In genomic region chr5:122040903-122041302, GRCh38 we compare ENCODE assay signal across 24 cellular contexts.
"Had no signal": no experiment of that assay in that cellular context is flagged by ENCODE, and none has a peak within 500 bp of the region (broad histone marks: within the 10 kb centered on the region; RNA-seq: fewer than 3 reads in every experiment).

No MANE protein-coding gene starts in this region.

- H3K27ac ChIP-seq: neural progenitor cell, ovary, parathyroid adenoma, psoas muscle, right lobe of liver, sigmoid colon, stomach, thoracic aorta, thyroid gland, tibial nerve, upper lobe of left lung, vagina had no signal

- DNase-seq: natural killer cell; occipital lobe; ovary; posterior cingulate gyrus; psoas muscle; right cardiac atrium; right lobe of liver; sigmoid colon; stimulated activated CD4-positive, alpha-beta T cell treated with anti-CD3 and anti-CD28 coated beads, Interleukin-15, amount 100 ng/mL, for 24 hours; stimulated activated CD4-positive, alpha-beta T cell treated with anti-CD3 and anti-CD28 coated beads, Interleukin-2, amount 100 ng/mL, for 24 hours; stimulated activated CD4-positive, alpha-beta T cell treated with anti-CD3 and anti-CD28 coated beads, Interleukin-2, amount 100 ng/mL, for 48 hours; stimulated activated CD4-positive, alpha-beta T cell treated with anti-CD3 and anti-CD28 coated beads, Interleukin-4, amount 100 ng/mL, for 24 hours; stimulated activated naive B cell treated with anti-CD40 and anti-IgM and Interleukin-4, amounts not matched to agents 10 μg/mL and 1 μg/mL and 100 μg/mL, for 72 hours; stimulated activated naive CD4-positive, alpha-beta T cell treated with Interleukin-2 at 50 U/mL for 16 hours; stomach; thyroid gland; trophoblast cell; upper lobe of left lung had no signal

- H3K9me3 ChIP-seq: ovary, psoas muscle, thoracic aorta, thyroid gland had no signal

- H2AFZ ChIP-seq: neural progenitor cell, parathyroid adenoma had no signal

- H3K9ac ChIP-seq: neural progenitor cell, parathyroid adenoma had no signal

- H3K79me2 ChIP-seq: parathyroid adenoma had no signal

- H3K4me2 ChIP-seq: neural progenitor cell had no signal

- H3K36me3 ChIP-seq: neural progenitor cell, ovary, right lobe of liver, thoracic aorta, thyroid gland, upper lobe of left lung, vagina had no signal

- H3K27me3 ChIP-seq: neural progenitor cell, ovary, right lobe of liver, sigmoid colon, stomach, thyroid gland, tibial nerve, upper lobe of left lung, vagina had no signal

- H3K4me3 ChIP-seq: neural progenitor cell, ovary, psoas muscle, right lobe of liver, sigmoid colon, stomach, thoracic aorta, thyroid gland, tibial nerve, upper lobe of left lung, vagina had no signal

- ATAC-seq: natural killer cell; psoas muscle; right cardiac atrium; right lobe of liver; stimulated activated effector memory CD8-positive, alpha-beta T cell treated with anti-CD3 and anti-CD28 coated beads, Interleukin-12 subunit alpha, Interleukin-12 subunit beta, amount 100 ng/mL, for 72 hours; stimulated activated naive B cell treated with anti-CD40 and anti-IgM and Interleukin-4, amounts not matched to agents 10 μg/mL and 1 μg/mL and 100 μg/mL, for 72 hours had no signal

- H3K4me1 ChIP-seq: neural progenitor cell, parathyroid adenoma, psoas muscle, right lobe of liver, sigmoid colon, thyroid gland, tibial nerve, upper lobe of left lung, vagina had no signal
